Comparison of ENCODE assay signal across 8 cellular contexts in genomic region chr4:124275-125081, GRCh38. TPM values are rescaled to one million over a fixed set of nuclear protein-coding genes. Genes with fewer than 3 reads are reported as not detected.
DNase-seq lines count a peak whose midpoint lies in the region; ATAC-seq, FAIRE-seq and TF ChIP-seq lines count a peak whose summit lies in the region.

ZNF718 (plus strand) TSS chr4:124501; CDS start chr4:124671, 170 bp downstream.

- intact Hi-C loops in activated naive CD4-positive, alpha-beta T cell treated with anti-CD3 and anti-CD28 coated beads for 36 hours (cut with micrococcal nuclease), result loop anchor here (5.0 kb wide), 5 partner anchors 118 to 658 kb away; partner anchors contain the start of gene ZNF141

- H3K4me3 Mint-ChIP-seq in activated naive CD4-positive, alpha-beta T cell treated with anti-CD3 and anti-CD28 coated beads for 36 hours, result peak within 1 kb of the TSS; percentile 90

- DNase-seq in DND-41, result peak; percentile 93
- peak; percentile 77 to 89 for DNase-seq in Kasumi-1 (lab: John Stamatoyannopoulos, UW)
- peak in 1 of 2 experiments; percentile 4 for DNase-seq in SJSA1 (ENCODE audit: low read depth in 1 of 2, low spot score in 2 of 2)
- peak; percentile 98 for DNase-seq in activated naive CD4-positive, alpha-beta T cell treated with anti-CD3 and anti-CD28 coated beads for 36 hours
- peak; percentile 82 to 91 for DNase-seq in frontal cortex (ENCODE audit: low spot score in 2 of 2)
- DNase-seq in substantia nigra (lab: John Stamatoyannopoulos, UW), result peak; percentile 69 to 97 (median 90)

- H3K4me1 ChIP-seq in DND-41 (ENCODE audit: insufficient read depth, low read length) (peaks cover 46% of the 10 kb centered on the region), SJSA1 (replicated peaks) (no peaks in the 10 kb centered on the region), neutrophil (ENCODE audit: control insufficient read depth in 1 of 2, insufficient read depth in 1 of 2, low read depth in 1 of 2, low read length in 1 of 2) (peaks cover 35 to 44% of the 10 kb centered on the region in 2 experiments)

- TF ChIP-seq CTCF in DND-41 (IDR thresholded peaks at IDR 0.05; ENCODE audit: borderline replicate concordance, extremely low read depth, low read length, poor library complexity, severe bottlenecking) (no peak), neutrophil (IDR thresholded peaks at IDR 0.05) (no peak)

- CTCF ChIA-PET in activated naive CD4-positive, alpha-beta T cell treated with anti-CD3 and anti-CD28 coated beads for 36 hours (lab: Charles Lee), result interaction anchor here (0.5 to 2.3 kb wide), 4 partner anchors 11 to 228 kb away, joined by 3 to 9 read pairs (median 4); no protein-coding TSS in a partner anchor

- no peaks in the 10 kb centered on the region for H4K20me1 ChIP-seq in DND-41 (ENCODE audit: insufficient read depth, low read length)

- H3K4me1 Mint-ChIP-seq in activated naive CD4-positive, alpha-beta T cell treated with anti-CD3 and anti-CD28 coated beads for 36 hours (ENCODE audit: low read depth), result peaks cover 22% of the 10 kb centered on the region

- H3K36me3 ChIP-seq in DND-41 (ENCODE audit: insufficient read depth, low read length) (peaks cover 36% of the 10 kb centered on the region), SJSA1 (no peaks in the 10 kb centered on the region), neutrophil (peaks cover 7% of the 10 kb centered on the region)

- peak within 1 kb of the TSS; percentile 98 for H3K27ac Mint-ChIP-seq in activated naive CD4-positive, alpha-beta T cell treated with anti-CD3 and anti-CD28 coated beads for 36 hours

- ATAC-seq in DND-41 (ENCODE audit: insufficient read depth, low read depth) (peak; percentile 88), GM21737 (IDR thresholded peaks at IDR 0.05; ENCODE audit: unreplicated experiment) (peak; percentile 97)

- H3K36me3 Mint-ChIP-seq in activated naive CD4-positive, alpha-beta T cell treated with anti-CD3 and anti-CD28 coated beads for 36 hours (ENCODE audit: low read depth), result peaks cover 41% of the 10 kb centered on the region

- H3K27me3 Mint-ChIP-seq in activated naive CD4-positive, alpha-beta T cell treated with anti-CD3 and anti-CD28 coated beads for 36 hours (ENCODE audit: low read depth), result no peaks in the 10 kb centered on the region

- H3K27me3 ChIP-seq in DND-41 (ENCODE audit: insufficient read depth, low read length, poor library complexity) (no peaks in the 10 kb centered on the region), SJSA1 (replicated peaks) (no peaks in the 10 kb centered on the region), neutrophil (no peaks in the 10 kb centered on the region)

- H2AFZ ChIP-seq in DND-41 (ENCODE audit: low read depth, low read length), result peak within 1 kb of the TSS; percentile 67

- H3K9me3 ChIP-seq in DND-41 (ENCODE audit: insufficient read depth, low read length, severe bottlenecking) (peaks cover 61% of the 10 kb centered on the region), SJSA1 (replicated peaks) (no peaks in the 10 kb centered on the region), neutrophil (no peaks in the 10 kb centered on the region)

- peaks cover 19% of the 10 kb centered on the region for H3K9me3 Mint-ChIP-seq in activated naive CD4-positive, alpha-beta T cell treated with anti-CD3 and anti-CD28 coated beads for 36 hours

- H3K79me2 ChIP-seq in DND-41 (ENCODE audit: insufficient read depth, low read length), result peaks cover 35% of the 10 kb centered on the region

- peak; percentile 13 for FAIRE-seq in frontal cortex (lab: Jason Lieb, UNC)

- H3K27ac ChIP-seq in DND-41 (ENCODE audit: low read length), result peak within 1 kb of the TSS; percentile 92
- no peak within 1 kb of the TSS for H3K27ac ChIP-seq in SJSA1
- H3K27ac ChIP-seq in neutrophil, result peak within 1 kb of the TSS; percentile 80
- H3K27ac ChIP-seq in substantia nigra (ENCODE audit: low read depth, low read length, poor library complexity, severe bottlenecking), result peak within 1 kb of the TSS; percentile 79

- H3K4me3 ChIP-seq in DND-41 (ENCODE audit: low read depth in 1 of 2, low read length in 2 of 2), result peak within 1 kb of the TSS; percentile 22 to 62; a peak in 3 of 4 replicates
- peak within 1 kb of the TSS; percentile 27 for H3K4me3 ChIP-seq in SJSA1
- peak within 1 kb of the TSS; percentile 80 to 94 for H3K4me3 ChIP-seq in neutrophil (ENCODE audit: low read depth in 1 of 2, low read length in 1 of 2)

- H3K4me2 ChIP-seq in DND-41 (ENCODE audit: insufficient read depth, low read length), result peak within 1 kb of the TSS; percentile 55

- peak within 1 kb of the TSS; percentile 68 for H3K9ac ChIP-seq in DND-41 (ENCODE audit: low read depth, low read length)

RNA-seq across cellular contexts. Expression of gene ZNF718, which starts in this region (rescaled TPM):
- total RNA-seq in SJSA1 (2014; rRNA removed; shearing (Covaris generic)), result 0.05 and 0.25 TPM in 2 replicates
- 10 to 100 TPM; 12.2 to 12.8 TPM for total RNA-seq in activated naive CD4-positive, alpha-beta T cell treated with anti-CD3 and anti-CD28 coated beads for 36 hours
- 26.1 TPM for total RNA-seq in frontal cortex

Comparison
In these comparisons a context has a peak if more than half of its experiments do, and no peak if none do; other contexts are left out.
1. RNA of gene ZNF718 (total RNA-seq): 26.1 TPM in frontal cortex (single experiment) and 12.2 to 12.8 TPM in activated naive CD4-positive, alpha-beta T cell treated with anti-CD3 and anti-CD28 coated beads for 36 hours; 0.05 to 0.25 TPM in SJSA1; every median in the first group is over 10 times any median in the second.
2. H3K4me3 ChIP-seq: peak in every context shown above with its lines; median percentile 87 in neutrophil; 42 in DND-41; 27 in SJSA1.